8 cellular contexts compared by ENCODE assay signal in the genomic region with DNA sequence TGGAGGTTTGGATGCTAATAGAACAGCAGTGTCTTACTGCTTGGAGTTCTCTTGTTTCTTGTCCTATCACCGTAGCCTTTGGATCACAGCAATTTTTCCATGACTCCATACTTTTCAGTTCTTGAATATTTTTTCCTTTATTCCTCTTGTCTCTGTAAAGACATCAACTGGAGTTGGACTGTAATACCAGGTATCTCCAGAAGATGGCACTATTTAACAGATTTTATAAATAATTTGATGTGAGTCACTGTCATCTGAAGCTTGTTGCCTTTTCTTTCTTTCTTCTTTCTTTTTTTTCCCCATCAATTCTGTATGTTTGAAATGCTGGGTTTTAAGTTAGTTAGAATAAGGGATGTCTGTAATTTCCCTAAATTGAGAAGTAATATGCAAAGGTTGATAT. TPM values are rescaled to one million over a fixed set of nuclear protein-coding genes. Genes with fewer than 3 reads are reported as not detected.
DNase-seq lines count a peak whose midpoint lies in the region; ATAC-seq, FAIRE-seq and TF ChIP-seq lines count a peak whose summit lies in the region.

No MANE protein-coding gene starts in this region.

- H4K91ac ChIP-seq in neuronal stem cell (ENCODE audit: low read depth, low read length, poor library complexity), result no peak overlapping the region

- TF ChIP-seq CTCF in A549 (IDR thresholded peaks at IDR 0.05), result peak; percentile 65
- peak; percentile 47 for TF ChIP-seq CTCF in GM06990 (IDR thresholded peaks at IDR 0.05; ENCODE audit: insufficient read depth, low read length, poor library complexity, severe bottlenecking)

- H4K8ac ChIP-seq in neuronal stem cell (ENCODE audit: low read depth, low read length), result no peak overlapping the region

- no peaks in the 10 kb centered on the region for H3K79me1 ChIP-seq in neuronal stem cell (ENCODE audit: low read depth, low read length)

- H3K4ac ChIP-seq in neuronal stem cell (ENCODE audit: low read length), result no peak overlapping the region

- DNase-seq in A549 (ENCODE audit: low read depth in 1 of 2, low spot score in 1 of 2) (peak; percentile 7 to 67), GM06990 (ENCODE audit: extremely low read depth, insufficient read length) (peak; percentile 30), NCI-H748 (lab: John Stamatoyannopoulos, UW; ENCODE audit: unreplicated experiment) (peak; percentile 39), dermis microvascular lymphatic vessel endothelial cell (ENCODE audit: low read depth in 2 of 2) (peak; percentile 58 to 61), neuronal stem cell (ENCODE audit: low spot score) (peak; percentile 32), NCI-H1930 (lab: John Stamatoyannopoulos, UW) (no peak), germinal center (ENCODE audit: low spot score) (no peak)

- H2BK12ac ChIP-seq in neuronal stem cell (ENCODE audit: low read length), result no peak overlapping the region

- no peak overlapping the region for H2BK15ac ChIP-seq in neuronal stem cell (ENCODE audit: low read length)

- H3K4me2 ChIP-seq in A549 (no peak overlapping the region), neuronal stem cell (ENCODE audit: insufficient read depth, low read length, poor library complexity, severe bottlenecking) (no peak overlapping the region)

- H2AFZ ChIP-seq in neuronal stem cell (ENCODE audit: low read length), result no peak overlapping the region

- H3K9me3 ChIP-seq in A549 (no peaks in the 10 kb centered on the region), neuronal stem cell (replicated peaks in 1 of 2; ENCODE audit: control insufficient read depth in 2 of 2, insufficient read depth in 1 of 2, low read depth in 1 of 2, low read length in 2 of 2) (no peaks in the 10 kb centered on the region)

- H3K4me3 ChIP-seq in A549 (no peak overlapping the region), GM06990 (replicated peaks; ENCODE audit: low read depth, low read length) (no peak overlapping the region), neuronal stem cell (ENCODE audit: low read length in 2 of 2) (no peak overlapping the region)

- peak in 1 of 2 experiments; percentile 67; a peak in 3 of 6 replicates for ATAC-seq in A549
- ATAC-seq in HG03442 (IDR thresholded peaks at IDR 0.05; ENCODE audit: unreplicated experiment), result no peak

- H3K4me1 ChIP-seq in A549 (no peaks in the 10 kb centered on the region), neuronal stem cell (ENCODE audit: control insufficient read depth in 2 of 2, insufficient read depth in 1 of 2, low read depth in 1 of 2, low read length in 2 of 2) (no peaks in the 10 kb centered on the region)

- no peak overlapping the region for H2AK5ac ChIP-seq in neuronal stem cell (ENCODE audit: low read depth, low read length)

- H3K36me3 ChIP-seq in GM06990 (ENCODE audit: control insufficient read depth, insufficient read depth, low read length), result no peaks in the 10 kb centered on the region
- peaks cover 0 to 57% of the 10 kb centered on the region in 2 donors for H3K36me3 ChIP-seq in neuronal stem cell (replicated peaks in 1 of 2; ENCODE audit: control insufficient read depth in 2 of 2, insufficient read depth in 2 of 2, low read length in 2 of 2)

- no peak overlapping the region for H3K23ac ChIP-seq in neuronal stem cell (ENCODE audit: low read depth, low read length, poor library complexity)

- POLR2A ChIA-PET in A549 (lab: Yijun Ruan, JAX), result no interaction called here

- TF ChIP-seq RAD21 in A549 (conservative IDR thresholded peaks at IDR 0.05 in 1 of 2, IDR thresholded peaks at IDR 0.05 in 1 of 2), result peak; percentile 69 to 78

- CTCF ChIA-PET in A549 (lab: Yijun Ruan, JAX), result interaction anchor here (0.6 to 3.5 kb wide), 23 partner anchors 20 to 515 kb away, joined by 3 to 32 read pairs (median 4); a partner anchor contains a TSS

- H3K18ac ChIP-seq in neuronal stem cell (ENCODE audit: low read length), result no peak overlapping the region

- H3K9ac ChIP-seq in neuronal stem cell (ENCODE audit: low read depth, low read length, poor library complexity), result no peak overlapping the region

- no peak for TF ChIP-seq EP300 in A549 (IDR thresholded peaks at IDR 0.05)

- H3K27ac ChIP-seq in A549 (peak overlapping the region; percentile 18 to 23; a peak in 2 of 6 replicates), neuronal stem cell (replicated peaks; ENCODE audit: low read length) (no peak overlapping the region)

- peak; percentile 100 for FAIRE-seq in A549 (lab: Jason Lieb, UNC)

- no peak overlapping the region for H3K14ac ChIP-seq in neuronal stem cell (ENCODE audit: low read length)

- TF ChIP-seq POLR2A in A549 (IDR thresholded peaks at IDR 0.05; ENCODE audit: low read length), result no peak

- H2BK5ac ChIP-seq in neuronal stem cell (ENCODE audit: low read length), result no peak overlapping the region

- 7% methylated on average over 1 of the region's 1 CpG for WGBS in A549 (ENCODE audit: missing lambda C conversion rate)
- WGBS in neuronal stem cell (ENCODE audit: extremely low coverage in 2 of 2, insufficient read length in 2 of 2, insufficient replicate concordance in 1 of 2), 2 donors, result no CpG with 5 or more reads among the region's 1 CpG

- no peak overlapping the region for H2BK120ac ChIP-seq in neuronal stem cell (ENCODE audit: low read depth, low read length)

- H3K27me3 ChIP-seq in GM06990 (replicated peaks; ENCODE audit: control insufficient read depth, insufficient read depth, low read length) (no peaks in the 10 kb centered on the region), neuronal stem cell (ENCODE audit: control insufficient read depth in 3 of 3, insufficient read depth in 3 of 3, low read depth in 1 of 3, low read length in 3 of 3) (no peaks in the 10 kb centered on the region)

TF ChIP-seq in A549, 52 proteins besides CTCF, POLR2A, EP300 and RAD21:
- TF ChIP-seq NFE2L2 (conservative IDR thresholded peaks at IDR 0.05; ENCODE audit: low read length) (no peak), HEYL (CRISPR knock-in tag; IDR thresholded peaks at IDR 0.05) (no peak), FOSL2 (IDR thresholded peaks at IDR 0.05) (no peak), FOSL2 (CRISPR knock-in tag; IDR thresholded peaks at IDR 0.05) (peak; percentile 57), ZFP36 (IDR thresholded peaks at IDR 0.05; ENCODE audit: borderline replicate concordance, partially characterized antibody) (no peak), SMC3 (IDR thresholded peaks at IDR 0.05) (peak; percentile 75), ZNF302 (CRISPR knock-in tag; IDR thresholded peaks at IDR 0.05) (no peak), JUNB (IDR thresholded peaks at IDR 0.05) (no peak)
- TF ChIP-seq, protein P1, sequence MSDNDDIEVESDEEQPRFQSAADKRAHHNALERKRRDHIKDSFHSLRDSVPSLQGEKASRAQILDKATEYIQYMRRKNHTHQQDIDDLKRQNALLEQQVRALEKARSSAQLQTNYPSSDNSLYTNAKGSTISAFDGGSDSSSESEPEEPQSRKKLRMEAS (IDR thresholded peaks at IDR 0.05), result no peak
TF ChIP-seq in A549: peak in this region for 2.

RNA-seq across cellular contexts. Expression of a gene that starts 24.1 kb away (rescaled TPM):
- polyA plus RNA-seq in A549 (2011; rRNA removed) (70.6 and 96.6 TPM in 2 replicates), A549 (2017; fragmentation: RNase III; extraction: RNeasy Plus Mini Kit Qiagen cat#74134 plus additional on column Dnase treatment) (97.4 to 108 TPM (median 101 TPM) in 3 replicates)
- polyA plus RNA-seq in A549 (2012; cell fraction: cytosol; rRNA removed), result 52.2 and 54.9 TPM in 2 replicates
- 19.5 and 27.2 TPM in 2 replicates for polyA plus RNA-seq in A549 (2012; cell fraction: nucleus; rRNA removed)
- polyA minus RNA-seq in A549 (2011; rRNA and poly(A)+ RNA removed), result 16.4 and 16.7 TPM in 2 replicates
- total RNA-seq in dermis microvascular lymphatic vessel endothelial cell, result 9.1 and 14.0 TPM in 2 replicates
- polyA plus RNA-seq in neuronal stem cell (2013, experiment 1 of 2), result 27.1 TPM
- polyA plus RNA-seq in neuronal stem cell (2013, experiment 2 of 2), result 27.1 TPM

Comparison
In these comparisons a context has a peak if more than half of its experiments do, and no peak if none do; other contexts are left out.
1. DNase-seq: peak in A549 (2 of 2), GM06990 (single experiment), NCI-H748 (single experiment), dermis microvascular lymphatic vessel endothelial cell (2 of 2) and neuronal stem cell (single experiment); none in NCI-H1930 (0 of 2) and germinal center (single experiment).